Comparison of ENCODE assay signal across 15 cellular contexts in the genomic region with DNA sequence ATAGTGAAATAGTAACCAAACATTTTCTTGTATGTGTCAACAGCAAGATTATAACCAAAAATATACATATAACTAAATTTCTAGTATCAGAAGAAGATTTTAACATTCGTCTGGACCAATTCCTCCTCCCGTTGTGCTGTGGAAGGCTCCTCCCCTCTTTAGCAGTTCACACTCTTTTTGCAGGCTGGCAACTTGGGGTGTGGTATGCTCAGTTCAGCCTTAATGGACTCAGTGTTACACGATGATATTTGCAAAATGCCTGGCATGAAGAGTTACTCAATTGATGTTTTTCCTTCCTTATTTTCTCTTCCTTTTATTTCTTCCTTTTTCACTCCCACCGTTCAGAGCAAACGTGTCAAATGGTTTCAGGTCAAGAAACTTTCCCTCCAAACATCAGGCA.
"Had no signal": no experiment of that assay in that cellular context is flagged by ENCODE, and none has a peak within 500 bp of the region (broad histone marks: within the 10 kb centered on the region; RNA-seq: fewer than 3 reads in every experiment).

No MANE protein-coding gene starts in this region.

- ATAC-seq: mucosa of descending colon, natural killer cell had no signal

- DNase-seq: activated B cell treated with CpG ODN at 0.5 μM for 24 hours; activated CD4-positive, alpha-beta T cell treated with anti-CD3 and anti-CD28 coated beads, Interleukin-2, amount 10 ng/mL, durations not matched to agents 24 days and 14 days; activated CD8-positive, alpha-beta memory T cell treated with anti-CD3 and anti-CD28 coated beads, Interleukin-2, amount 50 U/mL, for 48 hours; activated gamma-delta T cell treated with Interleukin-2 at 50 U/mL for 16 hours; amniotic stem cell; mammary epithelial cell; mucosa of descending colon; natural killer cell; nucleus accumbens; right cardiac atrium; stimulated activated CD4-positive, alpha-beta T cell treated with anti-CD3 and anti-CD28 coated beads, Interleukin-15, amount 100 ng/mL, for 24 hours; stimulated activated CD4-positive, alpha-beta T cell treated with anti-CD3 and anti-CD28 coated beads, Interleukin-4, amount 100 ng/mL, for 1 hour; stimulated activated naive CD4-positive, alpha-beta T cell treated with Interleukin-2 at 50 U/mL for 16 hours; substantia nigra; T-helper 2 cell had no signal
